In genomic region chrX:136204571-136204970, GRCh38 we compare ENCODE assay signal across 10 cellular contexts. TPM values are rescaled to one million over a fixed set of nuclear protein-coding genes. Genes with fewer than 3 reads are reported as not detected.
A peak's percentile ranks its signal among the peaks of the same experiment; 100 is the strongest.
DNase-seq lines count a peak whose midpoint lies in the region; ATAC-seq lines count a peak whose summit lies in the region.
"Had no signal": no experiment of that assay in that cellular context is flagged by ENCODE, and none has a peak within 500 bp of the region (broad histone marks: within the 10 kb centered on the region; RNA-seq: fewer than 3 reads in every experiment).

No MANE protein-coding gene starts in this region.

- H3K4me1 ChIP-seq in trophoblast cell (ENCODE audit: control insufficient read depth in 1 of 2, insufficient read depth in 2 of 2, low read length in 2 of 2), result no peaks in the 10 kb centered on the region

- no peak overlapping the region for H3K4me2 ChIP-seq in trophoblast cell (ENCODE audit: low read length)

- peaks cover 25% of the 10 kb centered on the region for H3K4me1 Mint-ChIP-seq in T-helper 2 cell treated with Interferon-gamma antibody and Interleukin-4, amounts not matched to agents 5 μg/mL and 100 μg/mL, for 36 hours (ENCODE audit: low read depth)

- H2AFZ ChIP-seq in trophoblast cell (ENCODE audit: insufficient read depth, low read length, poor library complexity), result no peak overlapping the region

- no peak overlapping the region for H2BK5ac ChIP-seq in trophoblast cell (ENCODE audit: low read depth, low read length, poor library complexity)

- H3K4me3 Mint-ChIP-seq in T-helper 2 cell treated with Interferon-gamma antibody and Interleukin-4, amounts not matched to agents 5 μg/mL and 100 μg/mL, for 36 hours, result no peak overlapping the region

- H4K8ac ChIP-seq in trophoblast cell (ENCODE audit: low read depth, low read length), result no peak overlapping the region

- no peak overlapping the region for H3K9ac ChIP-seq in trophoblast cell (ENCODE audit: low read length)

- no peak overlapping the region for H3K4ac ChIP-seq in trophoblast cell (ENCODE audit: low read depth, low read length)

- H3K79me1 ChIP-seq in trophoblast cell (ENCODE audit: low read length), result no peaks in the 10 kb centered on the region

- no peaks in the 10 kb centered on the region for H3K27me3 Mint-ChIP-seq in T-helper 2 cell treated with Interferon-gamma antibody and Interleukin-4, amounts not matched to agents 5 μg/mL and 100 μg/mL, for 36 hours (ENCODE audit: low read depth)

- H2BK12ac ChIP-seq in trophoblast cell (ENCODE audit: low read length), result no peak overlapping the region

- H3K4me3 ChIP-seq in trophoblast cell (ENCODE audit: low read depth, low read length), result no peak overlapping the region

- H2BK120ac ChIP-seq in trophoblast cell (ENCODE audit: insufficient read depth, low read length, poor library complexity), result no peak overlapping the region

- H4K12ac ChIP-seq in trophoblast cell (ENCODE audit: low read depth, low read length), result no peak overlapping the region

- no CpG with 5 or more reads among the region's 2 CpGs for WGBS in trophoblast cell (ENCODE audit: extremely low coverage, insufficient coverage, insufficient read length)

- no peak overlapping the region for H3K14ac ChIP-seq in trophoblast cell (ENCODE audit: low read length)

- no peaks in the 10 kb centered on the region for H3K36me3 ChIP-seq in trophoblast cell (ENCODE audit: control insufficient read depth in 1 of 2, insufficient read depth in 2 of 2, low read length in 2 of 2)

- H3K27ac Mint-ChIP-seq in T-helper 2 cell treated with Interferon-gamma antibody and Interleukin-4, amounts not matched to agents 5 μg/mL and 100 μg/mL, for 36 hours, result peak overlapping the region; percentile 76

- H3K9me3 Mint-ChIP-seq in T-helper 2 cell treated with Interferon-gamma antibody and Interleukin-4, amounts not matched to agents 5 μg/mL and 100 μg/mL, for 36 hours, result no peaks in the 10 kb centered on the region

- H2AK5ac ChIP-seq in trophoblast cell (ENCODE audit: low read length), result no peak overlapping the region

- no peak overlapping the region for H3K18ac ChIP-seq in trophoblast cell (ENCODE audit: low read length)

- no peak overlapping the region for H3K23ac ChIP-seq in trophoblast cell (ENCODE audit: low read length)

- ATAC-seq in GM18519 (IDR thresholded peaks at IDR 0.05; ENCODE audit: low FRiP score, unreplicated experiment), result no peak
- ATAC-seq: Panc1 had no signal

- no peaks in the 10 kb centered on the region for H3K9me3 ChIP-seq in trophoblast cell (ENCODE audit: insufficient read depth, low read depth, low read length)

- no peak overlapping the region for H4K91ac ChIP-seq in trophoblast cell (ENCODE audit: low read depth, low read length)

- no peak overlapping the region for H3K27ac ChIP-seq in trophoblast cell (ENCODE audit: low read depth, low read length)

- H3K36me3 Mint-ChIP-seq in T-helper 2 cell treated with Interferon-gamma antibody and Interleukin-4, amounts not matched to agents 5 μg/mL and 100 μg/mL, for 36 hours (ENCODE audit: low read depth), result peaks cover 1% of the 10 kb centered on the region

- DNase-seq in GM04504 (ENCODE audit: low read depth), result peak; percentile 67
- DNase-seq in T-helper 2 cell treated with Interferon-gamma antibody and Interleukin-4, amounts not matched to agents 5 μg/mL and 100 μg/mL, for 36 hours (ENCODE audit: low spot score), result no peak
- DNase-seq in fibroblast of the conjunctiva (ENCODE audit: low read depth), result peak; percentile 80
- peak; percentile 42 to 76 for DNase-seq in trophoblast cell
- DNase-seq in NOMO-1 treated with DMSO at 0.1 percent for 48 hours (lab: John Stamatoyannopoulos, UW; ENCODE audit: unreplicated experiment), result no peak
- DNase-seq in HK-2 (ENCODE audit: unreplicated experiment), result no peak
- no peak for DNase-seq in DMS114 treated with DMSO at 0.1 percent for 48 hours (lab: John Stamatoyannopoulos, UW; ENCODE audit: unreplicated experiment)
- DNase-seq: occipital lobe had no signal

- no peaks in the 10 kb centered on the region for H3K27me3 ChIP-seq in trophoblast cell (ENCODE audit: insufficient read depth, low read length)

- H3K79me2 ChIP-seq in trophoblast cell (ENCODE audit: control insufficient read depth, insufficient read depth, low read length, poor library complexity), result no peaks in the 10 kb centered on the region

RNA-seq across cellular contexts. Expression of gene MAP7D3, which starts 46.6 kb away (rescaled TPM):
- 6.8 and 7.6 TPM in 2 replicates for polyA plus RNA-seq in trophoblast cell (2013)

RNA-seq across cellular contexts. Expression of gene FHL1, which starts 57.2 kb away (rescaled TPM):
- 1.2 and 1.4 TPM in 2 replicates for polyA plus RNA-seq in trophoblast cell (2013)

Comparison
In these comparisons a context has a peak if more than half of its experiments do, and no peak if none do; other contexts are left out.
1. DNase-seq: peak in GM04504 (single experiment), fibroblast of the conjunctiva (single experiment) and trophoblast cell (2 of 2); none in T-helper 2 cell treated with Interferon-gamma antibody and Interleukin-4, amounts not matched to agents 5 μg/mL and 100 μg/mL, for 36 hours (single experiment), NOMO-1 treated with DMSO at 0.1 percent for 48 hours (single experiment), HK-2 (single experiment) and DMS114 treated with DMSO at 0.1 percent for 48 hours (single experiment).